Comparison of ENCODE assay signal across 8 cellular contexts in the genomic region with DNA sequence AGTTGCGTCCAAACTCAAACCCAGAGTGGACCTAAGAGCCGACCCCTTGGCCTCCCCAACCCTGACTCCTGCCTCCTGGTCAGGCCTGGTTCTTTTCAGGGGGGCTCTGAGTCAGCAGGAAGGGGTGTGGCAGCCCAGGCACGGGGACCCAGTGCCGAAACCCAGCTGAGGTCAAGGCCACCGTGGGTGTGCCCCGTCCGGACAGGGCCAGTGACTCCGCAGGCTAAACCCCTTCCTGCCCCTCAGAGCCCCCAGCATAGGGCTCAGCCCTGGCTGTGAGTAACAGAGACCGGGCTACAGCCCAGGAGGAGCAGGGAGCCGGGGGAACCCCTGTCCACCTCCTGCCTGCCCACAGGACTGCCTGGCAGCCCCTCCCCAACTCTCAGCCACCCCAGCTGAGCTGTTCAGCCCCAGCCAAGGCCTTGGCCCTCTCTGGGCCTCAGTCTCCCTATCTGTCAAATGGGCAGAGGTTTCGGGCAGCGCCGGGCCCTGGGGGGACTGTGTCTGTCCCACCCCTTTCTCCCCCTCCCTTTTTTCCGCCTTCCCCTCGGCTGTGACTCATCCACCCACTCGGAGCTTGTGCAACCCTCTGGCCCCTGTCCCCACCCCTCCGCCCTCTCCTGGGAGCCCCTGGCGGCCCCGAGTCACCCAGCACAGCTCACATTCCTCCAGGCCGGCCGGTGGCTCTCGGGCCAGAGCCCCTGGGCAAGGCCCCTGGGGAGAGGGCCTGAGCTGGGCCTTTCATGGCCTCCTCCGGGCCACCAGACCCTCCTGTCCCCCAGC. TPM values are rescaled to one million over a fixed set of nuclear protein-coding genes. Genes with fewer than 3 reads are reported as not detected.
A peak's percentile ranks its signal among the peaks of the same experiment; 100 is the strongest.
DNase-seq lines count a peak whose midpoint lies in the region; ATAC-seq and TF ChIP-seq lines count a peak whose summit lies in the region.

No MANE protein-coding gene starts in this region.

- peaks cover 100% of the 10 kb centered on the region for H4K20me1 ChIP-seq in BLaER1
- peaks cover 98% of the 10 kb centered on the region for H4K20me1 ChIP-seq in smooth muscle cell (ENCODE audit: low read depth)

- H3K4me3 ChIP-seq in BLaER1 (no peak overlapping the region), smooth muscle cell (peak overlapping the region; percentile 1)

- 46% methylated on average over 19 of the region's 23 CpGs for WGBS in smooth muscle cell (ENCODE audit: low lambda C conversion rate)

- no peak for ATAC-seq in HG02678 (IDR thresholded peaks at IDR 0.05; ENCODE audit: unreplicated experiment)
- no peak for ATAC-seq in GM21528 (IDR thresholded peaks at IDR 0.05; ENCODE audit: low FRiP score, unreplicated experiment)

- H3K27me3 ChIP-seq in BLaER1 (no peaks in the 10 kb centered on the region), smooth muscle cell (ENCODE audit: low read depth) (no peaks in the 10 kb centered on the region)

- H3K9ac ChIP-seq in BLaER1 (no peak overlapping the region), smooth muscle cell (ENCODE audit: low read depth) (peak overlapping the region; percentile 73)

- H3K36me3 ChIP-seq in BLaER1 (peaks cover 95% of the 10 kb centered on the region), smooth muscle cell (ENCODE audit: low read depth) (no peaks in the 10 kb centered on the region)

- no peak overlapping the region for H3K4me2 ChIP-seq in BLaER1
- H3K4me2 ChIP-seq in smooth muscle cell: peak overlapping the region; percentile 79

- no peak for TF ChIP-seq CTCF in smooth muscle cell (IDR thresholded peaks at IDR 0.05; ENCODE audit: borderline replicate concordance, insufficient read depth, poor library complexity, severe bottlenecking)

- H3F3A ChIP-seq in smooth muscle cell (ENCODE audit: low read depth): peaks cover 7% of the 10 kb centered on the region

- H3K79me2 ChIP-seq in smooth muscle cell (ENCODE audit: low read depth): peaks cover 89% of the 10 kb centered on the region

- no peaks in the 10 kb centered on the region for H3K9me3 ChIP-seq in BLaER1
- no peaks in the 10 kb centered on the region for H3K9me3 ChIP-seq in smooth muscle cell (replicated peaks; ENCODE audit: low read depth)

- H3K27ac ChIP-seq in BLaER1 (0 out of 2 replicates have a peak overlapping the region, but pooled peaks have one; percentile 13), angular gyrus (ENCODE audit: low read depth, low read length) (peak overlapping the region; percentile 97), smooth muscle cell (ENCODE audit: low read depth) (peak overlapping the region; percentile 93)

- H3K4me1 ChIP-seq in BLaER1: peaks cover 31% of the 10 kb centered on the region
- peaks cover 17% of the 10 kb centered on the region for H3K4me1 ChIP-seq in smooth muscle cell (ENCODE audit: low read depth)

- DNase-seq in NCI-H226 (peak; percentile 68), hepatic stellate cell (ENCODE audit: low spot score) (peak; percentile 98), smooth muscle cell (lab: John Stamatoyannopoulos, UW; ENCODE audit: unreplicated experiment) (peak; percentile 47), cerebellum (ENCODE audit: low spot score) (no peak)

- no peak overlapping the region for H2AFZ ChIP-seq in smooth muscle cell (ENCODE audit: low read depth)

RNA-seq across cellular contexts. Expression of gene ZBTB7A, which starts 8.6 kb away (rescaled TPM):
- total RNA-seq in smooth muscle cell (13.3 and 16.1 TPM in 2 replicates), cerebellum (3.5 TPM)
- polyA plus RNA-seq in smooth muscle cell: 36.0 and 53.4 TPM in 2 replicates

RNA-seq across cellular contexts. Expression of gene PIAS4, which starts 50.6 kb away (rescaled TPM):
- total RNA-seq in smooth muscle cell (15.6 and 17.3 TPM in 2 replicates), cerebellum (19.1 TPM)
- polyA plus RNA-seq in smooth muscle cell: 8.1 and 14.0 TPM in 2 replicates

Comparison
In these comparisons a context has a peak if more than half of its experiments do, and no peak if none do; other contexts are left out.
1. H3K27ac ChIP-seq: peak in every context shown above with its lines; median percentile 97 in angular gyrus; 93 in smooth muscle cell; 13 in BLaER1.